In genomic region chr1:201518105-201518504, GRCh38 we compare ENCODE assay signal across 1 cellular context.
TF ChIP-seq lines count a peak whose summit lies in the region.

No MANE protein-coding gene starts in this region.

TF ChIP-seq in HCT116, 20 proteins besides CTCF, POLR2A, EP300 and RAD21:
- no peak for TF ChIP-seq ZFX (IDR thresholded peaks at IDR 0.05)
- no peak for TF ChIP-seq JUND (IDR thresholded peaks at IDR 0.05)
- no peak for TF ChIP-seq ZNF274 (IDR thresholded peaks at IDR 0.05; ENCODE audit: low read depth, low read length)
- TF ChIP-seq FOSL1 (IDR thresholded peaks at IDR 0.05; ENCODE audit: low read depth) = no peak
- TF ChIP-seq SRF (IDR thresholded peaks at IDR 0.05; ENCODE audit: low read depth) = no peak
- TF ChIP-seq SP1 (IDR thresholded peaks at IDR 0.05; ENCODE audit: low read depth) = no peak
- TF ChIP-seq POLR2AphosphoS5 (IDR thresholded peaks at IDR 0.05; ENCODE audit: low read depth, low read length) = no peak
- no peak for TF ChIP-seq EGR1 (IDR thresholded peaks at IDR 0.05; ENCODE audit: low read depth)
- TF ChIP-seq TCF7L2 (IDR thresholded peaks at IDR 0.05; ENCODE audit: borderline replicate concordance, extremely low read depth, insufficient read depth, insufficient read length) = no peak
- no peak for TF ChIP-seq MAX (IDR thresholded peaks at IDR 0.05)
- TF ChIP-seq EZH2 (IDR thresholded peaks at IDR 0.05) = no peak
- TF ChIP-seq ELF1 (IDR thresholded peaks at IDR 0.05; ENCODE audit: borderline replicate concordance, low read depth) = no peak
- TF ChIP-seq SIN3A (IDR thresholded peaks at IDR 0.05; ENCODE audit: low read depth) = no peak
